36 cellular contexts compared by ENCODE assay signal in genomic region chr5:132889501-132889900, GRCh38. TPM values are rescaled to one million over a fixed set of nuclear protein-coding genes. Genes with fewer than 3 reads are reported as not detected.
"Had no signal": no experiment of that assay in that cellular context is flagged by ENCODE, and none has a peak within 500 bp of the region (broad histone marks: within the 10 kb centered on the region; RNA-seq: fewer than 3 reads in every experiment).

No MANE protein-coding gene starts in this region.

- H3K4me3 Mint-ChIP-seq: activated B cell treated with CpG ODN at 0.5 μM for 24 hours; activated CD4-positive, alpha-beta memory T cell treated with anti-CD3 and anti-CD28 coated beads for 36 hours; activated naive CD4-positive, alpha-beta T cell treated with anti-CD3 and anti-CD28 coated beads for 36 hours; activated T-cell treated with anti-CD3 and anti-CD28 coated beads, Interleukin-2, amount 50 U/mL, for 24 hours; activated T-helper 1 cell treated with anti-CD3 and anti-CD28 coated beads, Interleukin-12 subunit alpha, Interleukin-12 subunit beta, Interleukin-2, Interleukin-4 antibody, amounts not matched to agents 30 ng/mL and 10 ng/mL and 1 ng/mL, durations not matched to agents 14 hours and 24 hours and 36 hours; brain had no signal

- H3K27me3 ChIP-seq: MG63, Peyer's patch had no signal

- H3K27me3 Mint-ChIP-seq: activated B cell treated with CpG ODN at 0.5 μM for 24 hours; activated CD4-positive, alpha-beta memory T cell treated with anti-CD3 and anti-CD28 coated beads for 36 hours; activated T-cell treated with anti-CD3 and anti-CD28 coated beads, Interleukin-2, amount 50 U/mL, for 24 hours; brain had no signal

- H3K9me3 Mint-ChIP-seq: activated B cell treated with CpG ODN at 0.5 μM for 24 hours; activated CD4-positive, alpha-beta memory T cell treated with anti-CD3 and anti-CD28 coated beads for 36 hours; activated naive CD4-positive, alpha-beta T cell treated with anti-CD3 and anti-CD28 coated beads for 36 hours; activated naive CD4-positive, alpha-beta T cell treated with anti-CD3 and anti-CD28 coated beads, Interleukin-2, amount 50 U/mL, for 72 hours; activated T-cell treated with anti-CD3 and anti-CD28 coated beads, Interleukin-2, amount 50 U/mL, for 24 hours; activated T-helper 1 cell treated with anti-CD3 and anti-CD28 coated beads, Interleukin-12 subunit alpha, Interleukin-12 subunit beta, Interleukin-2, Interleukin-4 antibody, amounts not matched to agents 30 ng/mL and 10 ng/mL and 1 ng/mL, durations not matched to agents 14 hours and 24 hours and 36 hours; brain had no signal

- H3K27ac Mint-ChIP-seq: activated B cell treated with CpG ODN at 0.5 μM for 24 hours; activated CD4-positive, alpha-beta memory T cell treated with anti-CD3 and anti-CD28 coated beads for 36 hours; activated naive CD4-positive, alpha-beta T cell treated with anti-CD3 and anti-CD28 coated beads for 36 hours; activated naive CD4-positive, alpha-beta T cell treated with anti-CD3 and anti-CD28 coated beads, Interleukin-2, amount 50 U/mL, for 72 hours; activated T-cell treated with anti-CD3 and anti-CD28 coated beads, Interleukin-2, amount 50 U/mL, for 24 hours; activated T-helper 1 cell treated with anti-CD3 and anti-CD28 coated beads, Interleukin-12 subunit alpha, Interleukin-12 subunit beta, Interleukin-2, Interleukin-4 antibody, amounts not matched to agents 30 ng/mL and 10 ng/mL and 1 ng/mL, durations not matched to agents 14 hours and 24 hours and 36 hours; brain had no signal

- H3K27ac ChIP-seq: Peyer's patch, VCaP had no signal

- ATAC-seq: activated naive CD4-positive, alpha-beta T cell treated with anti-CD3 and anti-CD28 coated beads, Interleukin-2, amount 50 U/mL, for 72 hours; PC-3 had no signal

- DNase-seq: activated B cell treated with CpG ODN at 0.5 μM for 24 hours; activated CD4-positive, alpha-beta memory T cell treated with anti-CD3 and anti-CD28 coated beads for 36 hours; activated CD4-positive, alpha-beta T cell treated with anti-CD3 and anti-CD28 coated beads for 4 hours; activated CD4-positive, alpha-beta T cell treated with anti-CD3 and anti-CD28 coated beads, Interleukin-2, amount 50 U/mL, for 1 hour; activated CD4-positive, CD25-positive, alpha-beta regulatory T cell treated with anti-CD3 and anti-CD28 coated beads, Interleukin-2, amount 50 U/mL, for 72 hours; activated gamma-delta T cell treated with Interleukin-2 at 50 U/mL for 16 hours; activated naive CD4-positive, alpha-beta T cell treated with anti-CD3 and anti-CD28 coated beads for 36 hours; activated T-cell treated with anti-CD3 and anti-CD28 coated beads, Interleukin-2, amount 50 U/mL, for 24 hours; anterior cingulate cortex; caudate nucleus; cerebellar nuclear complex; Kasumi-1; KBM-7; MG63; NCI-H1048; NCI-H1105 treated with DMSO at 0.1 percent for 48 hours; NCI-H1436; NCI-H1694; NCI-H1930; NCI-H2081 treated with DMSO at 0.1 percent for 48 hours; NCI-H345; NCI-H526; NCI-H748 treated with DMSO at 0.1 percent for 48 hours; NK-92 treated with Interleukin-12 subunit alpha and Interleukin-12 subunit beta, amount 100 ng/mL, for 24 hours; PC-3; Peyer's patch; RPMI8226; SIG-M5; SW 1271; T-helper 1 cell; T-helper 2 cell; T-helper 9 cell had no signal

- H3K4me3 ChIP-seq: MG63, Peyer's patch had no signal

- H3K9me3 ChIP-seq: MG63, Peyer's patch had no signal

- H3K4me1 ChIP-seq: Peyer's patch had no signal

RNA-seq across cellular contexts. Expression of gene GDF9, which starts 23.2 kb away (rescaled TPM):
- total RNA-seq: PC-3 had no signal
